In genomic region chr5:77200663-77201062, GRCh38 we compare ENCODE assay signal across 19 cellular contexts. TPM values are rescaled to one million over a fixed set of nuclear protein-coding genes. Genes with fewer than 3 reads are reported as not detected.
DNase-seq lines count a peak whose midpoint lies in the region; ATAC-seq and TF ChIP-seq lines count a peak whose summit lies in the region.
"Had no signal": no experiment of that assay in that cellular context is flagged by ENCODE, and none has a peak within 500 bp of the region (broad histone marks: within the 10 kb centered on the region; RNA-seq: fewer than 3 reads in every experiment).

No MANE protein-coding gene starts in this region.

- no peaks in the 10 kb centered on the region for H3K79me2 ChIP-seq in neural cell (replicated peaks; ENCODE audit: insufficient read depth, low read length)

- TF ChIP-seq POLR2A in heart left ventricle (IDR thresholded peaks at IDR 0.05): no peak

- H3K36me3 ChIP-seq in heart left ventricle (no peaks in the 10 kb centered on the region), left ventricle myocardium inferior (no peaks in the 10 kb centered on the region), WERI-Rb-1 (no peaks in the 10 kb centered on the region), neural cell (ENCODE audit: insufficient read depth, low read length) (no peaks in the 10 kb centered on the region)
- H3K36me3 ChIP-seq in CD8-positive, alpha-beta T cell (ENCODE audit: insufficient read depth, low read length): no peaks in the 10 kb centered on the region
- H3K36me3 ChIP-seq: BLaER1 treated with 17β-estradiol and CSF1 and Interleukin-3, amounts not matched to agents 10 nM and 100 nM had no signal

- H3K4me1 Mint-ChIP-seq in CD8-positive, alpha-beta T cell (ENCODE audit: low read depth): peaks cover 2% of the 10 kb centered on the region

- H3K27me3 Mint-ChIP-seq in CD8-positive, alpha-beta T cell (ENCODE audit: low read depth): peaks cover 5% of the 10 kb centered on the region

- H3K4me3 ChIP-seq in heart left ventricle (no peak overlapping the region), left ventricle myocardium inferior (no peak overlapping the region), WERI-Rb-1 (ENCODE audit: low read depth, low read length) (no peak overlapping the region), neural cell (ENCODE audit: low read length) (peak overlapping the region; percentile 22)
- H3K4me3 ChIP-seq in CD8-positive, alpha-beta T cell (ENCODE audit: low read depth, low read length): no peak overlapping the region
- H3K4me3 ChIP-seq: BLaER1 treated with 17β-estradiol and CSF1 and Interleukin-3, amounts not matched to agents 10 nM and 100 nM; GM23248 had no signal

- H3K9me3 Mint-ChIP-seq in CD8-positive, alpha-beta T cell: peaks cover 10% of the 10 kb centered on the region

- peaks cover 0 to 15% (median 6%) of the 10 kb centered on the region in 12 donors for H3K9me3 ChIP-seq in heart left ventricle
- peaks cover 15% of the 10 kb centered on the region for H3K9me3 ChIP-seq in left ventricle myocardium inferior (replicated peaks)
- no peaks in the 10 kb centered on the region for H3K9me3 ChIP-seq in WERI-Rb-1 (ENCODE audit: severe bottlenecking)
- H3K9me3 ChIP-seq in neural cell (ENCODE audit: low read length): no peaks in the 10 kb centered on the region
- peaks cover 5% of the 10 kb centered on the region for H3K9me3 ChIP-seq in CD8-positive, alpha-beta T cell (ENCODE audit: low read length)

- peak; percentile 48 for TF ChIP-seq EP300 in neural cell (conservative IDR thresholded peaks at IDR 0.05; ENCODE audit: poor library complexity, severe bottlenecking)

- no peak overlapping the region for H3K27ac Mint-ChIP-seq in CD8-positive, alpha-beta T cell
- H3K27ac Mint-ChIP-seq: CD4-positive, alpha-beta T cell had no signal

- H3K4me1 ChIP-seq in heart left ventricle: peaks cover 0 to 10% (median 0%) of the 10 kb centered on the region in 12 donors
- H3K4me1 ChIP-seq in left ventricle myocardium inferior: no peaks in the 10 kb centered on the region
- no peaks in the 10 kb centered on the region for H3K4me1 ChIP-seq in CD8-positive, alpha-beta T cell (ENCODE audit: insufficient read depth, low read length)

- DNase-seq in heart left ventricle: no peak
- no peak for DNase-seq in left ventricle myocardium inferior
- peak; percentile 41 for DNase-seq in WERI-Rb-1
- no peak for DNase-seq in NCI-H2196 treated with DMSO at 0.1 percent for 48 hours (lab: John Stamatoyannopoulos, UW; ENCODE audit: unreplicated experiment)
- no peak for DNase-seq in CD8-positive, alpha-beta T cell
- DNase-seq: ACHN; CD4-positive, alpha-beta T cell; COR-L47; DMS153; DMS79 treated with DMSO at 0.1 percent for 48 hours; EL; GM23248 had no signal

- WGBS in heart left ventricle, 4 donors: 55 to 75% (median 63%) methylated on average over 1 of the region's 1 CpG

- CTCF ChIA-PET in CD8-positive, alpha-beta T cell (lab: Charles Lee): no interaction called here

- no peaks in the 10 kb centered on the region for H4K20me1 ChIP-seq in neural cell (ENCODE audit: insufficient read depth)
- H4K20me1 ChIP-seq: BLaER1 treated with 17β-estradiol and CSF1 and Interleukin-3, amounts not matched to agents 10 nM and 100 nM had no signal

- no peak overlapping the region for H3K9ac ChIP-seq in neural cell (ENCODE audit: low read length)
- H3K9ac ChIP-seq: BLaER1 treated with 17β-estradiol and CSF1 and Interleukin-3, amounts not matched to agents 10 nM and 100 nM; GM23248 had no signal

- no peaks in the 10 kb centered on the region for H3K36me3 Mint-ChIP-seq in CD8-positive, alpha-beta T cell

- H3K27me3 ChIP-seq in heart left ventricle (no peaks in the 10 kb centered on the region), left ventricle myocardium inferior (ENCODE audit: low read depth) (no peaks in the 10 kb centered on the region), WERI-Rb-1 (ENCODE audit: insufficient read depth, low read depth, severe bottlenecking) (no peaks in the 10 kb centered on the region), neural cell (ENCODE audit: insufficient read depth, low read depth, low read length) (no peaks in the 10 kb centered on the region)
- H3K27me3 ChIP-seq in CD8-positive, alpha-beta T cell (ENCODE audit: insufficient read depth, low read length): no peaks in the 10 kb centered on the region
- H3K27me3 ChIP-seq: BLaER1 treated with 17β-estradiol and CSF1 and Interleukin-3, amounts not matched to agents 10 nM and 100 nM had no signal

- H3K27ac ChIP-seq in heart left ventricle: no peak overlapping the region
- H3K27ac ChIP-seq in left ventricle myocardium inferior (replicated peaks): no peak overlapping the region
- H3K27ac ChIP-seq in C4-2B: peak overlapping the region; percentile 32; the same call in 1 of the 2 replicates
- H3K27ac ChIP-seq in WERI-Rb-1: peak overlapping the region; percentile 47; the same call in 1 of the 2 replicates
- H3K27ac ChIP-seq in neural cell (ENCODE audit: low read length): peak overlapping the region; percentile 77
- H3K27ac ChIP-seq in CD8-positive, alpha-beta T cell (ENCODE audit: low read depth, low read length): no peak overlapping the region
- H3K27ac ChIP-seq: BLaER1 treated with 17β-estradiol and CSF1 and Interleukin-3, amounts not matched to agents 10 nM and 100 nM; GM23248 had no signal

- peak overlapping the region; percentile 30 for H2AFZ ChIP-seq in neural cell (ENCODE audit: low read depth, low read length)
- H2AFZ ChIP-seq: GM23248 had no signal

- peak overlapping the region; percentile 37 for H3K4me2 ChIP-seq in neural cell (ENCODE audit: low read length)
- H3K4me2 ChIP-seq: BLaER1 treated with 17β-estradiol and CSF1 and Interleukin-3, amounts not matched to agents 10 nM and 100 nM had no signal

- no peaks in the 10 kb centered on the region for H3F3A ChIP-seq in neural cell (ENCODE audit: insufficient read depth, low read length, poor library complexity, severe bottlenecking)

- H3K4me3 Mint-ChIP-seq in CD8-positive, alpha-beta T cell: no peak overlapping the region
- H3K4me3 Mint-ChIP-seq: CD4-positive, alpha-beta T cell had no signal

- POLR2A ChIA-PET in CD8-positive, alpha-beta T cell (lab: Charles Lee): no interaction called here

- TF ChIP-seq RAD21 in neural cell (conservative IDR thresholded peaks at IDR 0.05): no peak

- H3K9me2 ChIP-seq in neural cell (ENCODE audit: insufficient read depth, low read length): no peaks in the 10 kb centered on the region

- TF ChIP-seq CTCF in heart left ventricle (IDR thresholded peaks at IDR 0.05): no peak
- no peak for TF ChIP-seq CTCF in left ventricle myocardium inferior (IDR thresholded peaks at IDR 0.05; ENCODE audit: borderline replicate concordance)
- no peak for TF ChIP-seq CTCF in C4-2B (conservative IDR thresholded peaks at IDR 0.05)
- TF ChIP-seq CTCF in WERI-Rb-1 (IDR thresholded peaks at IDR 0.05; ENCODE audit: low read depth, low read length): no peak
- TF ChIP-seq CTCF in neural cell (IDR thresholded peaks at IDR 0.05; ENCODE audit: poor library complexity, severe bottlenecking): no peak
- TF ChIP-seq CTCF in CD8-positive, alpha-beta T cell (IDR thresholded peaks at IDR 0.05): no peak

- intact Hi-C loops in heart left ventricle (cut with DNase I) (no loop called here), left ventricle myocardium inferior (cut with micrococcal nuclease) (no loop called here)
- intact Hi-C loops in CD8-positive, alpha-beta T cell (cut with DNase I, micrococcal nuclease): no loop called here

- peak; percentile 34 to 92 (median 64) for ATAC-seq in heart left ventricle
- no peak for ATAC-seq in CD8-positive, alpha-beta T cell
- no peak for ATAC-seq in GM18858 (IDR thresholded peaks at IDR 0.05; ENCODE audit: unreplicated experiment)
- ATAC-seq: HCT116, HepG2 had no signal

TF ChIP-seq in neural cell, 6 proteins besides CTCF, POLR2A, EP300 and RAD21:
- no peak for TF ChIP-seq SMC3 (conservative IDR thresholded peaks at IDR 0.05; ENCODE audit: poor library complexity)
- TF ChIP-seq EZH2 (IDR thresholded peaks at IDR 0.05; ENCODE audit: borderline replicate concordance, insufficient read depth, low read length, poor library complexity, severe bottlenecking): no peak

RNA-seq across cellular contexts. Expression of gene PDE8B, which starts 9.8 kb away (rescaled TPM):
- 1 to 10 TPM; 2.4 to 9.3 (median 3.5) TPM for total RNA-seq in heart left ventricle
- polyA plus RNA-seq in heart left ventricle: 1 to 10 TPM; 1.1 to 2.0 TPM
- 5.9 TPM for total RNA-seq in left ventricle myocardium inferior
- polyA plus RNA-seq in neural cell: 0.10 and 0.22 TPM in 2 replicates
- polyA minus RNA-seq in neural cell: 0.49 and 0.81 TPM in 2 replicates
- not detected for total RNA-seq in CD8-positive, alpha-beta T cell
- total RNA-seq: A172, GM23248, HepG2 had no signal

Comparison
In these comparisons a context has a peak if more than half of its experiments do, and no peak if none do; other contexts are left out.
1. ATAC-seq: peak in heart left ventricle (4 of 4); none in CD8-positive, alpha-beta T cell (single experiment) and GM18858 (single experiment).
2. H3K27ac ChIP-seq: peak in C4-2B (single experiment), WERI-Rb-1 (single experiment) and neural cell (single experiment); none in heart left ventricle (0 of 12), left ventricle myocardium inferior (single experiment) and CD8-positive, alpha-beta T cell (single experiment).